ENCODE assay signal across 1 cellular context in the genomic region with DNA sequence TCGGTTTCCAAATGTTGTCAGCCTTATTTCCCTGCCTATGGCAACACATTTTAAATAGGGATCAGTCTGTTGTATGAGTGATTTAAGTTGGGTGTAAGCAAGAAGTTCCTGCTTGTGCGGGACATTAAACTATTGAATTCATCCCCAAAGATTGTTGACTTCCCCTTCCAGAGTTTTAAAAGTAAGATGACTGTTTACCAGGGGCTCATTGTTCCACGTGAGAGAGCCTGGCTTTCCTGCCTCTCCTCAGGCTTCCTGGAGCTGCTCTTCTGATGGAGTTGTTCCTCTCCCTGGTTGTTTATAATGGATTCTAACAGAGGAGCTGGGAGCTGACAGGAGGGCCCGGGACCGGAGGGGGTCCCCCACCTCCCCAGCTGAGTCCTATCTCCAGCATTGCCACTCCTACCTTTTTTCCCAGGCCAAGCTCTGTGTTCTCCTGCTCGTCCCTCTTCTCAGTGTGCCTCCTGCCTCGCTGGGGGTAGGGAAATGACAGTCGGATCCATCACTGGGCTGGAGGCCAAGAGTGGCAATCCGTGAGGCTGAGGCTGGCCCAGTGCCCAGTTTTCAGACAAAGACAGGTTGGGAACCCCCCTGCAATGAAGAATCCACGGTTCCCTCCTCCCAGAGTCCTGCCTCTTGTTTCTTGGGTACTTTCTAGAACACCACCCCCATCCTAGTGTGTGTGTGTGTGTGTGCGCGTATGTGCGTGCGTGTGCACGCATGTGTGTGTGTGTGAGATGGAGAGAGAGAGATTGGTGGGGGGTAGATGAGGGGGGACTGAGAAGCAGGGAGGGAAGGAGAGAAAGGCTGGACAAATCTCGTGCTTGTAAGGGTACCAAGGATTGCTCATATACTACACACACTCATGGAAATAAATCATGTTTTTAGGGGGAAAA.
TF ChIP-seq lines count a peak whose summit lies in the region.

No MANE protein-coding gene starts in this region.

TF ChIP-seq in IMR-90, 13 proteins besides CTCF, POLR2A, EP300 and RAD21 (continued from another document):
- TF ChIP-seq, protein P1, sequence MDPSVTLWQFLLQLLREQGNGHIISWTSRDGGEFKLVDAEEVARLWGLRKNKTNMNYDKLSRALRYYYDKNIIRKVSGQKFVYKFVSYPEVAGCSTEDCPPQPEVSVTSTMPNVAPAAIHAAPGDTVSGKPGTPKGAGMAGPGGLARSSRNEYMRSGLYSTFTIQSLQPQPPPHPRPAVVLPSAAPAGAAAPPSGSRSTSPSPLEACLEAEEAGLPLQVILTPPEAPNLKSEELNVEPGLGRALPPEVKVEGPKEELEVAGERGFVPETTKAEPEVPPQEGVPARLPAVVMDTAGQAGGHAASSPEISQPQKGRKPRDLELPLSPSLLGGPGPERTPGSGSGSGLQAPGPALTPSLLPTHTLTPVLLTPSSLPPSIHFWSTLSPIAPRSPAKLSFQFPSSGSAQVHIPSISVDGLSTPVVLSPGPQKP (IDR thresholded peaks at IDR 0.05; ENCODE audit: borderline replicate concordance, low read depth, low read length), result no peak
- no peak for TF ChIP-seq CHD1 (IDR thresholded peaks at IDR 0.05; ENCODE audit: low read depth, low read length)
- TF ChIP-seq BHLHE40 (IDR thresholded peaks at IDR 0.05; ENCODE audit: low read depth, low read length), result no peak
- TF ChIP-seq MXI1 (IDR thresholded peaks at IDR 0.05; ENCODE audit: borderline replicate concordance, low read depth, low read length), result no peak
- TF ChIP-seq RFX5 (IDR thresholded peaks at IDR 0.05; ENCODE audit: low read depth, low read length), result no peak
